Comparison of ENCODE assay signal across 8 cellular contexts in the genomic region with DNA sequence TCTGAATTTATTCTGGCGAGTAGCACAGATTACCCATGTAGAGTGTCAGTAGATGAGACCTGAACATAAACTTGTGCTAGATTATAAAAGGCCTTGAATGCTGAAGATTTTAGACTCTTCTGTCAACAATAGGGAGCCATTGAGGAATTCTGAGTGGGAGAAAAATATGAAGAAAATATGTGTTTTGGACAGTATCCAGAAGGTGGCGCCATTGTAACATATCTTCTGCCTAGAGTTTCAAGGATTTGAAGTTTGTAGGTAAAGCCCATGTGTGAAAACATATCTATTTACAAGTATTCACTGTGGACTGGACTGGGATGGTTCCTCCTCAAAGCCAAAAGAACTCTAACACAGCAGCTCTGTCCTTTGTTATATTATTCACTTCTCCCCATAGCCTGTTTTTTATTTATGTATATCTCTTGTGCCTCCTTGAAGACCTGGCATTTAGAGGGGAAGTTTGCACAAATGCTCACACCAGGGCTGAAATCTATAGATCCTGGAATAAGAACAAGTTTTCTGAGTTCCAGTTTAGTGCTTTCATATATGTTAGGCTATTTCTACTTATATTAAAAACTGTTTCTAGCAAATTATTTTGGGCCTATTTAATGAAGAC.
DNase-seq lines count a peak whose midpoint lies in the region; ATAC-seq and TF ChIP-seq lines count a peak whose summit lies in the region.

No MANE protein-coding gene starts in this region.

- H4K20me1 ChIP-seq in fibroblast of lung (ENCODE audit: control insufficient read depth, extremely low read depth, insufficient read depth, low read length): no peaks in the 10 kb centered on the region

- ATAC-seq in RWPE2 (ENCODE audit: low read depth) (peak; percentile 42; the same call in 1 of the 3 replicates), GM18867 (IDR thresholded peaks at IDR 0.05; ENCODE audit: unreplicated experiment) (no peak), HG02571 (IDR thresholded peaks at IDR 0.05; ENCODE audit: unreplicated experiment) (no peak)

- no peak for TF ChIP-seq POLR2A in prostate gland (IDR thresholded peaks at IDR 0.05)

- H3K79me2 ChIP-seq in fibroblast of lung (ENCODE audit: control insufficient read depth, insufficient read depth, low read length): no peaks in the 10 kb centered on the region

- H3K4me1 ChIP-seq in RWPE2 (ENCODE audit: insufficient read depth, poor library complexity, severe bottlenecking) (no peaks in the 10 kb centered on the region), fibroblast of lung (ENCODE audit: control insufficient read depth, extremely low read depth, insufficient read depth, low read length) (peaks cover 9% of the 10 kb centered on the region), prostate gland (replicated peaks) (no peaks in the 10 kb centered on the region)

- WGBS in prostate gland: 46% methylated on average over 2 of the region's 2 CpGs

- H3K27me3 ChIP-seq in RWPE2 (ENCODE audit: insufficient read depth, poor library complexity, severe bottlenecking) (no peaks in the 10 kb centered on the region), fibroblast of lung (ENCODE audit: control insufficient read depth, insufficient read depth, low read length) (no peaks in the 10 kb centered on the region), prostate gland (replicated peaks; ENCODE audit: insufficient read depth) (no peaks in the 10 kb centered on the region)

- H3K4me3 ChIP-seq in GM12875 (ENCODE audit: low read depth, low read length) (no peak overlapping the region), LNCaP clone FGC (ENCODE audit: low read depth, low read length) (no peak overlapping the region), RWPE2 (ENCODE audit: severe bottlenecking) (no peak overlapping the region), fibroblast of lung (replicated peaks in 1 of 4; ENCODE audit: control extremely low read depth in 1 of 4, insufficient read depth in 1 of 4, low read depth in 3 of 4, low read length in 4 of 4) (no peak overlapping the region), prostate gland (no peak overlapping the region)

- H2AFZ ChIP-seq in fibroblast of lung (ENCODE audit: low read length): no peak overlapping the region

- H3K9me3 ChIP-seq in RWPE2 (ENCODE audit: severe bottlenecking) (no peaks in the 10 kb centered on the region), fibroblast of lung (ENCODE audit: control insufficient read depth, insufficient read depth, low read depth, low read length) (no peaks in the 10 kb centered on the region), prostate gland (no peaks in the 10 kb centered on the region)

- H3K27ac ChIP-seq in RWPE2 (ENCODE audit: poor library complexity, severe bottlenecking) (no peak overlapping the region), fibroblast of lung (ENCODE audit: insufficient read depth, low read length) (no peak overlapping the region), prostate gland (no peak overlapping the region)

- H3K36me3 ChIP-seq in RWPE2 (ENCODE audit: low read depth) (no peaks in the 10 kb centered on the region), fibroblast of lung (ENCODE audit: control insufficient read depth, insufficient read depth, low read length) (no peaks in the 10 kb centered on the region), prostate gland (no peaks in the 10 kb centered on the region)

- TF ChIP-seq CTCF in GM12875 (IDR thresholded peaks at IDR 0.05; ENCODE audit: borderline replicate concordance, insufficient read depth, low read depth, low read length): peak; percentile 56; the same call in 1 of the 2 replicates
- TF ChIP-seq CTCF in LNCaP clone FGC (IDR thresholded peaks at IDR 0.05; ENCODE audit: control insufficient read depth, extremely low read depth, insufficient read depth): peak; percentile 63
- TF ChIP-seq CTCF in RWPE2 (IDR thresholded peaks at IDR 0.05; ENCODE audit: poor library complexity, severe bottlenecking): peak; percentile 84
- TF ChIP-seq CTCF in fibroblast of lung (conservative IDR thresholded peaks at IDR 0.05 in 1 of 2, IDR thresholded peaks at IDR 0.05 in 1 of 2; ENCODE audit: low read depth in 1 of 2, low read length in 2 of 2): peak; percentile 47 to 55
- peak; percentile 40 to 65 (median 50) for TF ChIP-seq CTCF in prostate gland (IDR thresholded peaks at IDR 0.05)

- H3K4me2 ChIP-seq in fibroblast of lung (ENCODE audit: extremely low read depth, insufficient read depth, low read length): no peak overlapping the region

- intact Hi-C loops in prostate gland (cut with DNase I): loop anchor here (2.0 to 10.0 kb wide), 4 partner anchors 539 to 1429 kb away; no protein-coding TSS in a partner anchor

- DNase-seq in AG08395 (ENCODE audit: low spot score) (peak; percentile 51), LNCaP clone FGC (ENCODE audit: low read depth) (no peak), RWPE2 (ENCODE audit: low spot score) (no peak), fibroblast of lung (ENCODE audit: low read depth in 2 of 2) (peak; percentile 62 to 82), prostate gland (ENCODE audit: low spot score) (peak; percentile 17)

- no peak overlapping the region for H3K9ac ChIP-seq in fibroblast of lung (ENCODE audit: insufficient read depth, low read length)

Comparison
In these comparisons a context has a peak if more than half of its experiments do, and no peak if none do; other contexts are left out.
1. DNase-seq: peak in AG08395 (single experiment), fibroblast of lung (2 of 2) and prostate gland (single experiment); none in LNCaP clone FGC (single experiment) and RWPE2 (single experiment).
2. Peak in every context shown above with its lines, with median percentiles within 50 percentile points of each other: CTCF ChIP-seq.